31 cellular contexts compared by ENCODE assay signal in genomic region chr20:41735949-41736348, GRCh38.
DNase-seq lines count a peak whose midpoint lies in the region; ATAC-seq, FAIRE-seq and TF ChIP-seq lines count a peak whose summit lies in the region.
"Had no signal": no experiment of that assay in that cellular context is flagged by ENCODE, and none has a peak within 500 bp of the region (broad histone marks: within the 10 kb centered on the region; RNA-seq: fewer than 3 reads in every experiment).

No MANE protein-coding gene starts in this region.

- H4K20me1 ChIP-seq in HepG2 (ENCODE audit: insufficient read depth, low read length) (no peaks in the 10 kb centered on the region), K562 (replicated peaks; ENCODE audit: control insufficient read depth, insufficient read depth, low read length) (no peaks in the 10 kb centered on the region), PC-9 (ENCODE audit: insufficient read depth) (no peaks in the 10 kb centered on the region)
- H4K20me1 ChIP-seq: BLaER1; BLaER1 treated with 17β-estradiol and CSF1 and Interleukin-3, amounts not matched to agents 10 nM and 100 nM had no signal

- BruUV-seq in HepG2 (replicated peaks; lab: Mats Ljungman, UMichigan) (no TSS peak), K562 (replicated peaks; lab: Mats Ljungman, UMichigan) (no TSS peak), PC-9 (replicated peaks; lab: Mats Ljungman, UMichigan) (no TSS peak)

- POLR2A ChIA-PET in HepG2 (lab: Yijun Ruan, JAX) (no interaction called here), K562 (lab: Yijun Ruan, JAX) (no interaction called here), PC-9 (lab: Charles Lee; ENCODE audit: unreplicated experiment) (no interaction called here)

- H3K27me3 ChIP-seq in HepG2 (ENCODE audit: control insufficient read depth in 1 of 2, insufficient read depth in 2 of 2, low read length in 2 of 2): no peaks in the 10 kb centered on the region
- no peaks in the 10 kb centered on the region for H3K27me3 ChIP-seq in right lobe of liver
- no peaks in the 10 kb centered on the region for H3K27me3 ChIP-seq in K562 (ENCODE audit: control insufficient read depth in 2 of 2, insufficient read depth in 2 of 2, low read length in 2 of 2)
- H3K27me3 ChIP-seq in PC-9 (ENCODE audit: insufficient read depth, low read depth): peaks cover 11% of the 10 kb centered on the region; the same call in 1 of the 2 replicates
- H3K27me3 ChIP-seq: BE2C; BLaER1; BLaER1 treated with 17β-estradiol and CSF1 and Interleukin-3, amounts not matched to agents 10 nM and 100 nM had no signal

- no peaks in the 10 kb centered on the region for H3K9me3 ChIP-seq in HepG2 (ENCODE audit: low read length)
- no peaks in the 10 kb centered on the region for H3K9me3 ChIP-seq in right lobe of liver
- H3K9me3 ChIP-seq in K562 (replicated peaks; ENCODE audit: control insufficient read depth, insufficient read depth, low read depth, low read length): peaks cover 4% of the 10 kb centered on the region; the same call in 1 of the 2 replicates
- H3K9me3 ChIP-seq in PC-9 (ENCODE audit: insufficient read depth, low read depth): no peaks in the 10 kb centered on the region
- H3K9me3 ChIP-seq: A549, BE2C, BLaER1, Caco-2 had no signal

- H2AFZ ChIP-seq in HepG2 (ENCODE audit: low read length) (no peak overlapping the region), K562 (ENCODE audit: low read depth, low read length) (no peak overlapping the region), PC-9 (no peak overlapping the region)

- CTCF ChIA-PET in HepG2 (lab: Yijun Ruan, JAX; ENCODE audit: low intra/inter-chr PET ratio, low total read pairs): no interaction called here
- CTCF ChIA-PET in K562 (lab: Yijun Ruan, JAX; ENCODE audit: low intra/inter-chr PET ratio): no interaction called here
- CTCF ChIA-PET in PC-9 (lab: Charles Lee): no interaction called here

- H3K4me3 ChIP-seq in HepG2 (replicated peaks in 1 of 3; ENCODE audit: insufficient read depth in 1 of 3, low read depth in 2 of 3, low read length in 3 of 3) (no peak overlapping the region), right lobe of liver (no peak overlapping the region), K562 (no peak overlapping the region), PC-9 (no peak overlapping the region)
- H3K4me3 ChIP-seq: A549; BLaER1; BLaER1 treated with 17β-estradiol and CSF1 and Interleukin-3, amounts not matched to agents 10 nM and 100 nM had no signal

- TF ChIP-seq CTCF in HepG2 (CRISPR knock-in tag; IDR thresholded peaks at IDR 0.05) (no peak), right lobe of liver (IDR thresholded peaks at IDR 0.05) (no peak), K562 (IDR thresholded peaks at IDR 0.05 in 2 of 3, conservative IDR thresholded peaks at IDR 0.05 in 1 of 3; ENCODE audit: insufficient read depth in 2 of 3, low read depth in 1 of 3, low read length in 3 of 3) (no peak), PC-9 (conservative IDR thresholded peaks at IDR 0.05) (no peak)

- H3K4me2 ChIP-seq in HepG2 (ENCODE audit: low read depth, low read length) (no peak overlapping the region), K562 (ENCODE audit: insufficient read depth, low read length) (no peak overlapping the region), PC-9 (no peak overlapping the region)
- H3K4me2 ChIP-seq: A549; BLaER1; BLaER1 treated with 17β-estradiol and CSF1 and Interleukin-3, amounts not matched to agents 10 nM and 100 nM had no signal

- no peaks in the 10 kb centered on the region for H3K9me1 ChIP-seq in K562 (ENCODE audit: control insufficient read depth, insufficient read depth, low read length)

- DNase-seq in HepG2 (ENCODE audit: low spot score) (no peak), right lobe of liver (no peak), K562 (ENCODE audit: extremely low read depth in 1 of 4, low spot score in 3 of 4) (no peak), PC-9 (no peak)
- DNase-seq: 8988T; ACHN; AML-193; BE2C; C1 segment of cervical spinal cord; Caco-2; Calu3; CD4-positive, alpha-beta memory T cell; CD4-positive, alpha-beta T cell; CD4-positive, CD25-positive, alpha-beta regulatory T cell; CD8-positive, alpha-beta memory T cell; CD8-positive, alpha-beta T cell; COR-L47; DMS 273 treated with DMSO at 0.1 percent for 48 hours; DMS153; DMS53; DMS79; DMS79 treated with DMSO at 0.1 percent for 48 hours; DND-41; EL had no signal

- ATAC-seq in HepG2 (no peak), right lobe of liver (no peak), K562 (no peak)
- ATAC-seq: A549; CD8-positive, alpha-beta T cell had no signal

- in situ Hi-C loops in HepG2 (cut with HindIII; ENCODE audit: extremely low pct_ligation_motif_present, low pct_unique_long_range_greater_than_20kb) (loop anchor here (5.0 to 25.0 kb wide), 3 partner anchors 801 to 1671 kb away; no protein-coding TSS in a partner anchor), K562 (cut with MboI) (no loop called here)

- no peaks in the 10 kb centered on the region for H3K4me1 ChIP-seq in HepG2 (ENCODE audit: insufficient read depth, low read length)
- no peaks in the 10 kb centered on the region for H3K4me1 ChIP-seq in right lobe of liver
- no peaks in the 10 kb centered on the region; a peak in 1 of 5 replicates for H3K4me1 ChIP-seq in K562 (replicated peaks in 1 of 2; ENCODE audit: control insufficient read depth in 2 of 2, insufficient read depth in 2 of 2, low read length in 2 of 2)
- H3K4me1 ChIP-seq in PC-9 (replicated peaks; ENCODE audit: insufficient read depth): no peaks in the 10 kb centered on the region
- H3K4me1 ChIP-seq: A549, BE2C, BLaER1 had no signal

- H3F3A ChIP-seq in PC-9 (ENCODE audit: insufficient read depth, low read depth): no peaks in the 10 kb centered on the region

- TF ChIP-seq POLR2A in HepG2 (IDR thresholded peaks at IDR 0.05; ENCODE audit: insufficient read depth in 1 of 2, low read depth in 2 of 2, low read length in 2 of 2) (no peak), right lobe of liver (IDR thresholded peaks at IDR 0.05) (no peak), K562 (conservative IDR thresholded peaks at IDR 0.05) (no peak)

- intact Hi-C loops in HepG2 (cut with micrococcal nuclease; ENCODE audit: unreplicated experiment) (loop anchor here (10.0 kb wide), 1 partner anchor 799 kb away; no protein-coding TSS in a partner anchor), right lobe of liver (cut with DNase I) (loop anchor here in 1 of 2 donors (5.0 kb wide), 1 partner anchor 116 kb away; no protein-coding TSS in a partner anchor), K562 (cut with micrococcal nuclease) (loop anchor here (5.0 kb wide), 2 partner anchors 156 to 394 kb away; partner anchors contain the start of gene LPIN3), PC-9 (cut with micrococcal nuclease; ENCODE audit: unreplicated experiment) (loop anchor here (2.0 to 10.0 kb wide), 2 partner anchors 395 to 789 kb away; partner anchors contain the start of gene LPIN3)

- TF ChIP-seq EP300 in HepG2 (IDR thresholded peaks at IDR 0.05; ENCODE audit: low read depth in 2 of 2, low read length in 2 of 2) (no peak), HepG2 (CRISPR knock-in tag; IDR thresholded peaks at IDR 0.05; ENCODE audit: borderline replicate concordance) (no peak), K562 (IDR thresholded peaks at IDR 0.05; ENCODE audit: low read length) (no peak)

- no peaks in the 10 kb centered on the region for H3K36me3 ChIP-seq in HepG2 (replicated peaks in 1 of 2; ENCODE audit: control insufficient read depth in 1 of 2, insufficient read depth in 2 of 2, low read length in 2 of 2)
- no peaks in the 10 kb centered on the region for H3K36me3 ChIP-seq in right lobe of liver
- no peaks in the 10 kb centered on the region for H3K36me3 ChIP-seq in K562 (ENCODE audit: control insufficient read depth, insufficient read depth, low read length)
- no peaks in the 10 kb centered on the region for H3K36me3 ChIP-seq in PC-9 (ENCODE audit: low read depth)
- H3K36me3 ChIP-seq: BE2C; BLaER1; BLaER1 treated with 17β-estradiol and CSF1 and Interleukin-3, amounts not matched to agents 10 nM and 100 nM had no signal

- no peak overlapping the region for H3K9ac ChIP-seq in HepG2 (ENCODE audit: insufficient read depth, low read depth, low read length)
- no peak overlapping the region for H3K9ac ChIP-seq in K562 (ENCODE audit: insufficient read depth in 1 of 2, low read depth in 2 of 2, low read length in 2 of 2)
- H3K9ac ChIP-seq: BLaER1; BLaER1 treated with 17β-estradiol and CSF1 and Interleukin-3, amounts not matched to agents 10 nM and 100 nM had no signal

- H3K79me2 ChIP-seq in HepG2 (ENCODE audit: insufficient read depth, low read length): no peaks in the 10 kb centered on the region
- no peaks in the 10 kb centered on the region for H3K79me2 ChIP-seq in K562 (ENCODE audit: control insufficient read depth, insufficient read depth, low read length)
- no peaks in the 10 kb centered on the region for H3K79me2 ChIP-seq in PC-9 (ENCODE audit: low read depth)

- no peak overlapping the region for H3K27ac ChIP-seq in HepG2 (ENCODE audit: extremely low read length, insufficient read depth, low read length)
- no peak overlapping the region for H3K27ac ChIP-seq in right lobe of liver
- no peak overlapping the region for H3K27ac ChIP-seq in K562 (ENCODE audit: extremely low read depth, low read depth, low read length)
- H3K27ac ChIP-seq in PC-9: no peak overlapping the region
- H3K27ac ChIP-seq: 22Rv1; A549; BLaER1; BLaER1 treated with 17β-estradiol and CSF1 and Interleukin-3, amounts not matched to agents 10 nM and 100 nM; C4-2B had no signal

- WGBS in HepG2 (ENCODE audit: low lambda C conversion rate): 10% methylated on average over 3 of the region's 3 CpGs
- 62% methylated on average over 3 of the region's 3 CpGs for WGBS in right lobe of liver (ENCODE audit: insufficient coverage, low coverage, low lambda C conversion rate, missing lambda C conversion rate)
- 74% methylated on average over 3 of the region's 3 CpGs for WGBS in K562 (ENCODE audit: insufficient coverage, low coverage, missing lambda C conversion rate)

- H3K9me2 ChIP-seq in PC-9 (ENCODE audit: insufficient read depth): no peaks in the 10 kb centered on the region

- TF ChIP-seq RAD21 in HepG2 (CRISPR knock-in tag; IDR thresholded peaks at IDR 0.05) (no peak), K562 (CRISPR knock-in tag; conservative IDR thresholded peaks at IDR 0.05 in 1 of 2, IDR thresholded peaks at IDR 0.05 in 1 of 2) (no peak)

- FAIRE-seq in HepG2 (lab: Jason Lieb, UNC) (no peak), K562 (lab: Jason Lieb, UNC) (no peak)
- FAIRE-seq: A204.1, A549, D721Med had no signal

TF ChIP-seq in HepG2, 621 proteins besides CTCF, POLR2A, EP300 and RAD21 (continues in another document):
- no peak for TF ChIP-seq ZBTB1 (CRISPR knock-in tag; IDR thresholded peaks at IDR 0.05; ENCODE audit: borderline replicate concordance)
- no peak for TF ChIP-seq HMG20B (CRISPR knock-in tag; conservative IDR thresholded peaks at IDR 0.05)
- peak; percentile 62 to 71; a peak in 3 of 4 replicates for TF ChIP-seq MAFK (conservative IDR thresholded peaks at IDR 0.05 in 1 of 2, IDR thresholded peaks at IDR 0.05 in 1 of 2; ENCODE audit: low read length in 2 of 2)

TF ChIP-seq in K562, 482 proteins besides CTCF, POLR2A, EP300 and RAD21 (continues in another document):
- TF ChIP-seq NFXL1 (CRISPR knock-in tag; IDR thresholded peaks at IDR 0.05): no peak
- TF ChIP-seq POLR3A (IDR thresholded peaks at IDR 0.05; ENCODE audit: borderline replicate concordance, extremely low read depth, insufficient read depth, insufficient read length): no peak
- TF ChIP-seq C11orf30 (IDR thresholded peaks at IDR 0.05; ENCODE audit: low read depth): peak; percentile 42; the same call in 1 of the 2 replicates
- no peak for TF ChIP-seq NFRKB (IDR thresholded peaks at IDR 0.05; ENCODE audit: low read depth)
- TF ChIP-seq ARHGAP35 (IDR thresholded peaks at IDR 0.05; ENCODE audit: partially characterized antibody): no peak

Comparison
In these comparisons a context has a peak if more than half of its experiments do, and no peak if none do; other contexts are left out.
1. Of the 241 proteins assayed by ChIP-seq in both HepG2 and K562: peak only in HepG2: MAFF and MAFK; only in K562: none; in both: none; in neither: 239.